ENCODE assay signal across 1 cellular context in genomic region chr14:93980464-93981201, GRCh38.
A peak's percentile ranks its signal among the peaks of the same experiment; 100 is the strongest.
TF ChIP-seq lines count a peak whose summit lies in the region.

No MANE protein-coding gene starts in this region.

TF ChIP-seq in IMR-90, 13 proteins besides CTCF, POLR2A, EP300 and RAD21:
- TF ChIP-seq MXI1 (IDR thresholded peaks at IDR 0.05; ENCODE audit: borderline replicate concordance, low read depth, low read length) = no peak
- TF ChIP-seq NFE2L2 (IDR thresholded peaks at IDR 0.05; ENCODE audit: low read depth, low read length) = no peak
- TF ChIP-seq RCOR1 (IDR thresholded peaks at IDR 0.05; ENCODE audit: insufficient replicate concordance, low read length) = no peak
- peak; percentile 65; the same call in 1 of the 2 replicates for TF ChIP-seq MAZ (IDR thresholded peaks at IDR 0.05; ENCODE audit: borderline replicate concordance, low read depth, low read length)
